ENCODE assay signal across 1 cellular context in the genomic region with DNA sequence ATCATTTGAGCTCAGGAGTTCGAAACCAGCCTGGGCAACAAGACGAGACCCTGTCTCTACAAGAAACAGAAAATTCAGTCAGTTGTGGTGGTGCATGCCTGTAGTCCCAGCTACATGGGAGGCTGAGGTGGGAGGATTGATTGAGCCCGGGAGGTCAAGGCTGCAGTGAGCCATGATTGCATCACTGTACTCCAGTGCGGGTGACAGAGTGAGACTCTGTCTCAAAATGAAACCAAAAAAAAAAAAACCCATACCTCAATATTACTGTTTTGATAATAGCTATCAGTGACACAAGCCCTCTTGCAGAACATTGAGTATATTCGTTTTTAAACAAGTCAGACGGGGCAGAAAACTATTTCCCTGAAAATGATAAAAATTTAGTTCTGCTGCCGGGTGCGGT.
TF ChIP-seq lines count a peak whose summit lies in the region.

No MANE protein-coding gene starts in this region.

TF ChIP-seq in GM23338, 12 proteins besides CTCF, POLR2A, EP300 and RAD21:
- TF ChIP-seq ZNF331 (CRISPR knock-in tag; IDR thresholded peaks at IDR 0.05; ENCODE audit: low read depth) (no peak), ZNF114 (CRISPR knock-in tag; IDR thresholded peaks at IDR 0.05) (no peak), JUNB (IDR thresholded peaks at IDR 0.05; ENCODE audit: unreplicated experiment) (no peak), CREB1 (CRISPR knock-in tag; IDR thresholded peaks at IDR 0.05; ENCODE audit: low read depth) (no peak), EZH2phosphoT487 (IDR thresholded peaks at IDR 0.05; ENCODE audit: unreplicated experiment) (no peak)
